Comparison of ENCODE assay signal across 8 cellular contexts in the genomic region with DNA sequence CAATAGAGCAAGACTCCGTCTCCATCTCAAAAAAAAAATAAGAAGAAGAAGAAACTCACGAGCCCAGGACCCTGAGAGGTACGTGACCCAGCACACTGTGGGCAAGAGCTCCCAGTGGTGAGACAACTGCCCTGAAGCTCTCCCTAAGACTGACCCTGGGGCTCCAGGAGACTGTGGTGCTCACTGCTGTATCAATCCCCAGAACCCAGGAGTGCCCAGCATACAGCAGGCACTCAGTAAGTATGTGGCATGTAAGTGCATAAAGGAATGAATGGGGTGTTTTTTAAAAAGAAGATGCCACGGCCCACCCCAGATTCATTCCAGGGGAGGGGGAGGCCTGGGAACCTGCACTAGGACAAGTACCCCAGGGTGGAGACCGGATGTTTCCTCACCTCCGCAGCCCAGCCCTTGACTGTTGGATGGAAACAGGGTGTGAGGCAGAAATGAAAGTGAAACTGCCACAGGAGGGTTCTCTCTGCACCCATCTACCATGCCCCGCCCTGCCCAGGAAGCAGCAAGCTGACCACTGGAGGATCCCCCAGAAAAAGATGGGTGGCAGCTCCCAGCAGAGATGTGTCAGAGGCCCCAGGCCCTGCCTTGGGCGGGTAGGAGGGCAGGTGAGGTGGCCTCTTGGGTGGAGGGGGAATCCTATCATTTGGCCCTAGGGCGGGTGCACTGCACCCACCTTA. TPM values are rescaled to one million over a fixed set of nuclear protein-coding genes. Genes with fewer than 3 reads are reported as not detected.
DNase-seq lines count a peak whose midpoint lies in the region; ATAC-seq, FAIRE-seq and TF ChIP-seq lines count a peak whose summit lies in the region.

No MANE protein-coding gene starts in this region.

- TF ChIP-seq POLR2A in H1 (IDR thresholded peaks at IDR 0.05; ENCODE audit: control extremely low read depth in 1 of 2, low read depth in 2 of 2, low read length in 2 of 2) (no peak), lower leg skin (IDR thresholded peaks at IDR 0.05) (no peak)

- no peaks in the 10 kb centered on the region for H3K9me3 Mint-ChIP-seq in CD8-positive, alpha-beta memory T cell
- H3K9me3 Mint-ChIP-seq in activated B cell treated with CpG ODN at 0.5 μM for 24 hours, result no peaks in the 10 kb centered on the region

- no peak overlapping the region for H4K91ac ChIP-seq in H1 (replicated peaks; ENCODE audit: insufficient read length, low read length)

- H3K18ac ChIP-seq in H1 (ENCODE audit: extremely low read depth, low read length), result no peak overlapping the region

- H3K27ac ChIP-seq in CD8-positive, alpha-beta memory T cell (ENCODE audit: low read depth, low read length), result peak overlapping the region; percentile 74
- H3K27ac ChIP-seq in H1 (ENCODE audit: low read depth, low read length), result no peak overlapping the region

- peaks cover 38 to 56% (median 39%) of the 10 kb centered on the region in 3 donors for H3K4me1 Mint-ChIP-seq in CD8-positive, alpha-beta memory T cell
- H3K4me1 Mint-ChIP-seq in activated B cell treated with CpG ODN at 0.5 μM for 24 hours, result peaks cover 39% of the 10 kb centered on the region

- no peak for TF ChIP-seq EP300 in H1 (IDR thresholded peaks at IDR 0.05; ENCODE audit: borderline replicate concordance in 1 of 2, low read depth in 2 of 2, low read length in 2 of 2)

- H4K5ac ChIP-seq in H1 (ENCODE audit: insufficient read length, low read depth, low read length), result no peak overlapping the region

- H3K36me3 ChIP-seq in CD8-positive, alpha-beta memory T cell (ENCODE audit: insufficient read depth, low read length), result no peaks in the 10 kb centered on the region
- no peaks in the 10 kb centered on the region for H3K36me3 ChIP-seq in H1 (ENCODE audit: control insufficient read depth in 2 of 4, insufficient read depth in 4 of 4, low read length in 3 of 4)

- intact Hi-C loops in activated B cell treated with CpG ODN at 0.5 μM for 24 hours (cut with micrococcal nuclease), result loop anchor here (1.0 kb wide), 1 partner anchor 10 kb away; no protein-coding TSS in a partner anchor
- intact Hi-C loops in lower leg skin (cut with DNase I; ENCODE audit: low total_unique reads), result no loop called here

- no peak overlapping the region for H2BK15ac ChIP-seq in H1 (ENCODE audit: low read length)

- H3K27me3 Mint-ChIP-seq in CD8-positive, alpha-beta memory T cell, result no peaks in the 10 kb centered on the region
- no peaks in the 10 kb centered on the region for H3K27me3 Mint-ChIP-seq in activated B cell treated with CpG ODN at 0.5 μM for 24 hours

- POLR2A ChIA-PET in CD8-positive, alpha-beta memory T cell (lab: Charles Lee), result interaction anchor here (0.6 to 1.0 kb wide), 4 partner anchors 11 to 475 kb away, joined by 3 read pairs; no protein-coding TSS in a partner anchor
- POLR2A ChIA-PET in activated B cell treated with CpG ODN at 0.5 μM for 24 hours (lab: Charles Lee) (interaction anchor here (1.0 kb wide), 2 partner anchors 10 to 12 kb away, joined by 4 read pairs; partner anchors contain the start of gene ITPK1), H1 (lab: Charles Lee; ENCODE audit: partially characterized antibody) (interaction anchor here (0.6 to 2.2 kb wide), 2 partner anchors 9 to 352 kb away, joined by 3 to 7 read pairs; no protein-coding TSS in a partner anchor)

- no peak overlapping the region for H2BK20ac ChIP-seq in H1 (ENCODE audit: low read length)

- TF ChIP-seq RAD21 in H1 (IDR thresholded peaks at IDR 0.05 in 1 of 2, conservative IDR thresholded peaks at IDR 0.05 in 1 of 2; ENCODE audit: low read depth in 2 of 2, low read length in 2 of 2), result no peak

- peak overlapping the region; percentile 69 for H3K4me3 ChIP-seq in CD8-positive, alpha-beta memory T cell (ENCODE audit: low read length)
- H3K4me3 ChIP-seq in H1 (ENCODE audit: extremely low read depth in 1 of 4, insufficient read depth in 2 of 4, low read depth in 3 of 4, low read length in 4 of 4) (no peak overlapping the region), lower leg skin (ENCODE audit: low read depth, poor library complexity, severe bottlenecking) (no peak overlapping the region)

- peak overlapping the region; percentile 60 for H4K8ac ChIP-seq in H1 (ENCODE audit: extremely low read depth, insufficient read depth, low read length)

- H3K36me3 Mint-ChIP-seq in CD8-positive, alpha-beta memory T cell, result peaks cover 0 to 2% (median 2%) of the 10 kb centered on the region in 3 donors
- H3K36me3 Mint-ChIP-seq in activated B cell treated with CpG ODN at 0.5 μM for 24 hours (ENCODE audit: low read depth), result no peaks in the 10 kb centered on the region

- no peak overlapping the region for H3K14ac ChIP-seq in H1 (ENCODE audit: insufficient read length)

- H2BK5ac ChIP-seq in H1 (ENCODE audit: low read depth, low read length), result no peak overlapping the region

- no peaks in the 10 kb centered on the region for H3K9me3 ChIP-seq in CD8-positive, alpha-beta memory T cell (ENCODE audit: low read length)
- H3K9me3 ChIP-seq in H1 (ENCODE audit: insufficient read depth in 2 of 2, low read depth in 1 of 2, low read length in 1 of 2), result no peaks in the 10 kb centered on the region

- ATAC-seq in GM19452 (IDR thresholded peaks at IDR 0.05; ENCODE audit: unreplicated experiment) (peak; percentile 98), HG03457 (IDR thresholded peaks at IDR 0.05; ENCODE audit: unreplicated experiment) (peak; percentile 92), activated B cell treated with CpG ODN at 0.5 μM for 24 hours (ENCODE audit: low read depth) (peak; percentile 93)

- H2BK12ac ChIP-seq in H1 (ENCODE audit: low read depth, low read length), result no peak overlapping the region

- H4K20me1 ChIP-seq in H1 (replicated peaks in 1 of 2; ENCODE audit: control insufficient read depth in 1 of 2, insufficient read depth in 2 of 2, low read length in 2 of 2), result peaks cover 13 to 40% of the 10 kb centered on the region in 2 experiments

- no peak overlapping the region for H3K9ac ChIP-seq in H1 (replicated peaks in 1 of 4; ENCODE audit: extremely low read depth in 1 of 4, low read depth in 3 of 4, low read length in 3 of 4)

- peaks cover 17% of the 10 kb centered on the region for H3K4me1 ChIP-seq in CD8-positive, alpha-beta memory T cell (ENCODE audit: insufficient read depth, low read length)
- peaks cover 3 to 17% (median 10%) of the 10 kb centered on the region in 4 experiments for H3K4me1 ChIP-seq in H1 (replicated peaks in 1 of 4; ENCODE audit: control insufficient read depth in 3 of 4, insufficient read depth in 4 of 4, low read length in 3 of 4)

- H3K23me2 ChIP-seq in H1 (ENCODE audit: low read depth, low read length), result no peaks in the 10 kb centered on the region

- H2BK120ac ChIP-seq in H1 (replicated peaks; ENCODE audit: low read depth, low read length), result no peak overlapping the region

- H3K27me3 ChIP-seq in CD8-positive, alpha-beta memory T cell (ENCODE audit: insufficient read depth, low read length, poor library complexity, severe bottlenecking), result no peaks in the 10 kb centered on the region
- H3K27me3 ChIP-seq in H1 (replicated peaks in 1 of 4; ENCODE audit: control insufficient read depth in 3 of 4, extremely low read depth in 1 of 4, insufficient read depth in 3 of 4, low read length in 3 of 4), result no peaks in the 10 kb centered on the region

- CTCF ChIA-PET in CD8-positive, alpha-beta memory T cell (lab: Charles Lee), result interaction anchor here (1.0 to 5.2 kb wide), 3 partner anchors 10 to 42 kb away, joined by 3 to 62 read pairs (median 4); no protein-coding TSS in a partner anchor
- CTCF ChIA-PET in activated B cell treated with CpG ODN at 0.5 μM for 24 hours (lab: Charles Lee), result interaction anchor here (1.4 to 2.7 kb wide), 2 partner anchors 11 to 152 kb away, joined by 5 to 28 read pairs; partner anchors contain the start of gene ITPK1
- CTCF ChIA-PET in H1 (lab: Charles Lee; ENCODE audit: partially characterized antibody), result interaction anchor here (0.6 to 13.8 kb wide), 11 partner anchors 9 to 767 kb away, joined by 3 to 128 read pairs (median 4); no protein-coding TSS in a partner anchor

- H3K79me2 ChIP-seq in H1 (ENCODE audit: control insufficient read depth in 1 of 2, insufficient read depth in 2 of 2, low read length in 2 of 2), result peaks cover 12 to 95% of the 10 kb centered on the region in 2 experiments; a peak in 3 of 4 replicates

- H3K27ac Mint-ChIP-seq in CD8-positive, alpha-beta memory T cell, result peak overlapping the region; percentile 57 to 99 (median 94)
- H3K27ac Mint-ChIP-seq in activated B cell treated with CpG ODN at 0.5 μM for 24 hours, result peak overlapping the region; percentile 87

- TF ChIP-seq CTCF in activated B cell treated with CpG ODN at 0.5 μM for 24 hours (IDR thresholded peaks at IDR 0.05), result no peak
- no peak for TF ChIP-seq CTCF in H1 (IDR thresholded peaks at IDR 0.05; ENCODE audit: control extremely low read depth in 1 of 3, insufficient read depth in 1 of 3, low read depth in 1 of 3, low read length in 3 of 3)
- TF ChIP-seq CTCF in lower leg skin (IDR thresholded peaks at IDR 0.05), result no peak

- no peak overlapping the region for H3K56ac ChIP-seq in H1 (replicated peaks; ENCODE audit: insufficient read length, low read depth, low read length)

- no peak for FAIRE-seq in H1 (lab: Jason Lieb, UNC)

- WGBS in H1 (ENCODE audit: extremely low coverage in 1 of 2, insufficient coverage in 1 of 2, insufficient read length in 1 of 2, insufficient replicate concordance in 2 of 2, low coverage in 1 of 2, low lambda C conversion rate in 2 of 2, missing lambda C conversion rate in 1 of 2), 2 experiments, result 93% methylated on average over 9 of the region's 9 CpGs; no CpG with 5 or more reads in 1 of the 2 experiments
- WGBS in lower leg skin, 2 donors, result 68 to 81% methylated on average over 9 of the region's 9 CpGs

- peak; percentile 44 to 82 (median 64) for DNase-seq in CD8-positive, alpha-beta memory T cell
- DNase-seq in activated B cell treated with CpG ODN at 0.5 μM for 24 hours (peak; percentile 37), H1 (ENCODE audit: low read depth in 1 of 2, low spot score in 2 of 2) (no peak), foreskin melanocyte (no peak), lower leg skin (ENCODE audit: low spot score in 2 of 2) (no peak)
- peak; percentile 52 to 69 for DNase-seq in stimulated activated CD8-positive, alpha-beta memory T cell treated with anti-CD3 and anti-CD28 coated beads, Interleukin-15, amount 100 ng/mL, for 48 hours (ENCODE audit: low read depth in 2 of 2)

- no peak overlapping the region for H2AK5ac ChIP-seq in H1 (ENCODE audit: low read depth, low read length)

- H3K23ac ChIP-seq in H1 (ENCODE audit: insufficient read length), result no peak overlapping the region

- peaks cover 9% of the 10 kb centered on the region for H3K79me1 ChIP-seq in H1 (ENCODE audit: low read depth, low read length)

- H2AFZ ChIP-seq in H1 (ENCODE audit: low read length), result no peak overlapping the region

- H3K4ac ChIP-seq in H1 (replicated peaks; ENCODE audit: insufficient read length, low read depth, low read length), result no peak overlapping the region

- H3K4me3 Mint-ChIP-seq in CD8-positive, alpha-beta memory T cell, result peak overlapping the region; percentile 55 to 92 (median 87)
- peak overlapping the region; percentile 77 for H3K4me3 Mint-ChIP-seq in activated B cell treated with CpG ODN at 0.5 μM for 24 hours

- no peak overlapping the region for H3K4me2 ChIP-seq in H1 (ENCODE audit: insufficient read depth in 1 of 2, low read depth in 2 of 2, low read length in 2 of 2)

RNA-seq across cellular contexts. Expression of gene ITPK1, which starts 12.2 kb away (rescaled TPM):
- 10 to 100 TPM; 66.1 to 75.1 TPM for total RNA-seq in CD8-positive, alpha-beta memory T cell
- 40.4 TPM for polyA plus RNA-seq in CD8-positive, alpha-beta memory T cell
- total RNA-seq in activated B cell treated with CpG ODN at 0.5 μM for 24 hours (43.0 and 50.4 TPM in 2 replicates), lower leg skin (10 to 100 TPM; 37.5 to 47.5 (median 41.4) TPM)
- 143 and 148 TPM in 2 replicates for total RNA-seq in H1 (2021; fragmentation: NEBNext Ultra II Directional; extraction: Animal tissue kit (Norgen Biotek cat#: 25700))
- polyA plus RNA-seq in H1 (2011; rRNA removed), result 108 and 114 TPM in 2 replicates
- 87.6 TPM for polyA plus RNA-seq in H1 (2011; cell fraction: cytosol; rRNA removed)
- polyA plus RNA-seq in H1 (2011; cell fraction: nucleus; rRNA removed), result 123 TPM
- 86.3 to 118 TPM (median 110 TPM) in 4 replicates for polyA plus RNA-seq in H1 (2012, experiment 1 of 2)
- 103 TPM for polyA plus RNA-seq in H1 (2012, experiment 2 of 2)
- 62.3 TPM for polyA plus RNA-seq in H1 (2013, experiment 1 of 2)
- polyA plus RNA-seq in H1 (2013, experiment 2 of 2), result 61.5 TPM
- 278 and 326 TPM in 2 replicates for polyA minus RNA-seq in H1 (2011; rRNA and poly(A)+ RNA removed)
- 85.3 TPM for polyA minus RNA-seq in H1 (2011; cell fraction: cytosol; rRNA and poly(A)+ RNA removed)
- polyA minus RNA-seq in H1 (2011; cell fraction: nucleus; rRNA and poly(A)+ RNA removed), result 55.2 TPM

Comparison
In these comparisons a context has a peak if more than half of its experiments do, and no peak if none do; other contexts are left out.
1. DNase-seq: peak in CD8-positive, alpha-beta memory T cell (5 of 5), activated B cell treated with CpG ODN at 0.5 μM for 24 hours (single experiment) and stimulated activated CD8-positive, alpha-beta memory T cell treated with anti-CD3 and anti-CD28 coated beads, Interleukin-15, amount 100 ng/mL, for 48 hours (2 of 2); none in H1 (0 of 2), foreskin melanocyte (single experiment) and lower leg skin (0 of 2).
2. Peak in every context shown above with its lines, with median percentiles within 50 percentile points of each other: ATAC-seq.